In the genomic region with DNA sequence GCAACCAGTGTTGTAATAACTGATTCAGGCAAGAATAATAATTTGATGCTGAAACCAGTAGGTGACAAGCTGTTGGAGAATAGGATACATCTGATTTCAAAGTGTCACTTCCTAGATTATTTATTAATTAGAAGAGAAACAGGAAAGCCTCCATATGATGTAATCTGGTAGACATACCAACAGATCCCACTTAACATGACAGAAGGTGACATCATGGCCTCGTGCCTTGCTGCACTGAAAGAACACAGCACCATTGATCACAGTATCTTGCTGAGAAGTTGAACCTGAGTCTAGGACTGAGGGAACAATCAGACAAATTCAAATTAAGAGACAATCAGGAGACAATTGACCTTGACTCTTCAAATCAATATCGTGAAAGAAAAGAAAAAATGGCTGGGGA, we compare ENCODE assay signal across 18 cellular contexts.
DNase-seq lines count a peak whose midpoint lies in the region; ATAC-seq and TF ChIP-seq lines count a peak whose summit lies in the region.
"Had no signal": no experiment of that assay in that cellular context is flagged by ENCODE, and none has a peak within 500 bp of the region (broad histone marks: within the 10 kb centered on the region; RNA-seq: fewer than 3 reads in every experiment).

No MANE protein-coding gene starts in this region.

- peaks cover 1% of the 10 kb centered on the region for H3K4me1 ChIP-seq in smooth muscle cell (ENCODE audit: low read depth)
- no peaks in the 10 kb centered on the region for H3K4me1 ChIP-seq in thyroid gland
- H3K4me1 ChIP-seq: BLaER1, Peyer's patch had no signal

- no peak for ATAC-seq in HG03196 (IDR thresholded peaks at IDR 0.05; ENCODE audit: unreplicated experiment)

- H4K20me1 ChIP-seq in smooth muscle cell (ENCODE audit: low read depth): no peaks in the 10 kb centered on the region
- H4K20me1 ChIP-seq: BLaER1 had no signal

- no peaks in the 10 kb centered on the region for H3F3A ChIP-seq in smooth muscle cell (ENCODE audit: low read depth)

- H3K27me3 ChIP-seq in smooth muscle cell (ENCODE audit: low read depth) (no peaks in the 10 kb centered on the region), thyroid gland (no peaks in the 10 kb centered on the region)
- H3K27me3 ChIP-seq: BLaER1, Peyer's patch had no signal

- WGBS in smooth muscle cell (ENCODE audit: low lambda C conversion rate): 64% methylated on average over 2 of the region's 2 CpGs
- WGBS in thyroid gland, 2 donors: 55 to 56% methylated on average over 2 of the region's 2 CpGs

- DNase-seq in DMS 273 (lab: John Stamatoyannopoulos, UW; ENCODE audit: unreplicated experiment) (peak; percentile 4), DMS 273 treated with DMSO at 0.1 percent for 48 hours (lab: John Stamatoyannopoulos, UW) (no peak), foreskin melanocyte (peak; percentile 4), smooth muscle cell (lab: John Stamatoyannopoulos, UW; ENCODE audit: unreplicated experiment) (no peak), head of caudate nucleus (no peak), thyroid gland (no peak)
- DNase-seq: CD8-positive, alpha-beta memory T cell; IMR-90; MV-4-11; NCI-H1436 treated with DMSO at 0.1 percent for 48 hours; NCI-H345; NCI-H774; Peyer's patch; Right ventricle myocardium superior had no signal

- peak overlapping the region; percentile 25 for H3K27ac ChIP-seq in smooth muscle cell (ENCODE audit: low read depth)
- no peak overlapping the region for H3K27ac ChIP-seq in thyroid gland
- H3K27ac ChIP-seq: 22Rv1, BLaER1, Peyer's patch had no signal

- H2AFZ ChIP-seq in smooth muscle cell (ENCODE audit: low read depth): peak overlapping the region; percentile 53

- H3K4me2 ChIP-seq in smooth muscle cell: no peak overlapping the region
- H3K4me2 ChIP-seq: BLaER1 had no signal

- H3K9ac ChIP-seq in smooth muscle cell (ENCODE audit: low read depth): no peak overlapping the region
- H3K9ac ChIP-seq: BLaER1 had no signal

- TF ChIP-seq CTCF in smooth muscle cell (IDR thresholded peaks at IDR 0.05; ENCODE audit: borderline replicate concordance, insufficient read depth, poor library complexity, severe bottlenecking): no peak
- no peak for TF ChIP-seq CTCF in thyroid gland (IDR thresholded peaks at IDR 0.05)

- intact Hi-C loops in head of caudate nucleus (cut with DNase I) (no loop called here), thyroid gland (cut with DNase I) (no loop called here)

- no peak for TF ChIP-seq POLR2A in thyroid gland (IDR thresholded peaks at IDR 0.05)

- H3K36me3 ChIP-seq in smooth muscle cell (ENCODE audit: low read depth) (no peaks in the 10 kb centered on the region), thyroid gland (no peaks in the 10 kb centered on the region)
- H3K36me3 ChIP-seq: BLaER1, Peyer's patch had no signal

- H3K4me3 ChIP-seq in smooth muscle cell: no peak overlapping the region
- H3K4me3 ChIP-seq in thyroid gland (replicated peaks in 1 of 3): no peak overlapping the region
- H3K4me3 ChIP-seq: BLaER1, Peyer's patch had no signal

- H3K79me2 ChIP-seq in smooth muscle cell (ENCODE audit: low read depth): no peaks in the 10 kb centered on the region

- H3K9me3 ChIP-seq in smooth muscle cell (replicated peaks; ENCODE audit: low read depth) (no peaks in the 10 kb centered on the region), thyroid gland (no peaks in the 10 kb centered on the region)
- H3K9me3 ChIP-seq: BLaER1, Peyer's patch had no signal

TF ChIP-seq in PFSK-1, 5 proteins besides CTCF, POLR2A, EP300 and RAD21:
- TF ChIP-seq POLR2AphosphoS5 (IDR thresholded peaks at IDR 0.05; ENCODE audit: low read depth, low read length): no peak
- TF ChIP-seq, protein P1, sequence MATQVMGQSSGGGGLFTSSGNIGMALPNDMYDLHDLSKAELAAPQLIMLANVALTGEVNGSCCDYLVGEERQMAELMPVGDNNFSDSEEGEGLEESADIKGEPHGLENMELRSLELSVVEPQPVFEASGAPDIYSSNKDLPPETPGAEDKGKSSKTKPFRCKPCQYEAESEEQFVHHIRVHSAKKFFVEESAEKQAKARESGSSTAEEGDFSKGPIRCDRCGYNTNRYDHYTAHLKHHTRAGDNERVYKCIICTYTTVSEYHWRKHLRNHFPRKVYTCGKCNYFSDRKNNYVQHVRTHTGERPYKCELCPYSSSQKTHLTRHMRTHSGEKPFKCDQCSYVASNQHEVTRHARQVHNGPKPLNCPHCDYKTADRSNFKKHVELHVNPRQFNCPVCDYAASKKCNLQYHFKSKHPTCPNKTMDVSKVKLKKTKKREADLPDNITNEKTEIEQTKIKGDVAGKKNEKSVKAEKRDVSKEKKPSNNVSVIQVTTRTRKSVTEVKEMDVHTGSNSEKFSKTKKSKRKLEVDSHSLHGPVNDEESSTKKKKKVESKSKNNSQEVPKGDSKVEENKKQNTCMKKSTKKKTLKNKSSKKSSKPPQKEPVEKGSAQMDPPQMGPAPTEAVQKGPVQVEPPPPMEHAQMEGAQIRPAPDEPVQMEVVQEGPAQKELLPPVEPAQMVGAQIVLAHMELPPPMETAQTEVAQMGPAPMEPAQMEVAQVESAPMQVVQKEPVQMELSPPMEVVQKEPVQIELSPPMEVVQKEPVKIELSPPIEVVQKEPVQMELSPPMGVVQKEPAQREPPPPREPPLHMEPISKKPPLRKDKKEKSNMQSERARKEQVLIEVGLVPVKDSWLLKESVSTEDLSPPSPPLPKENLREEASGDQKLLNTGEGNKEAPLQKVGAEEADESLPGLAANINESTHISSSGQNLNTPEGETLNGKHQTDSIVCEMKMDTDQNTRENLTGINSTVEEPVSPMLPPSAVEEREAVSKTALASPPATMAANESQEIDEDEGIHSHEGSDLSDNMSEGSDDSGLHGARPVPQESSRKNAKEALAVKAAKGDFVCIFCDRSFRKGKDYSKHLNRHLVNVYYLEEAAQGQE (IDR thresholded peaks at IDR 0.05; ENCODE audit: insufficient read depth in 1 of 2, low read depth in 2 of 2, low read length in 2 of 2): no peak
- TF ChIP-seq FOXP2 (optimal IDR thresholded peaks at IDR 0.05; ENCODE audit: borderline replicate concordance, extremely low read depth, extremely low read length, insufficient read depth): peak; percentile 17

Comparison
In these comparisons a context has a peak if more than half of its experiments do, and no peak if none do; other contexts are left out.
1. DNase-seq: peak in DMS 273 (single experiment) and foreskin melanocyte (single experiment); none in DMS 273 treated with DMSO at 0.1 percent for 48 hours (single experiment), smooth muscle cell (single experiment), head of caudate nucleus (0 of 42) and thyroid gland (0 of 2).